In the genomic region with DNA sequence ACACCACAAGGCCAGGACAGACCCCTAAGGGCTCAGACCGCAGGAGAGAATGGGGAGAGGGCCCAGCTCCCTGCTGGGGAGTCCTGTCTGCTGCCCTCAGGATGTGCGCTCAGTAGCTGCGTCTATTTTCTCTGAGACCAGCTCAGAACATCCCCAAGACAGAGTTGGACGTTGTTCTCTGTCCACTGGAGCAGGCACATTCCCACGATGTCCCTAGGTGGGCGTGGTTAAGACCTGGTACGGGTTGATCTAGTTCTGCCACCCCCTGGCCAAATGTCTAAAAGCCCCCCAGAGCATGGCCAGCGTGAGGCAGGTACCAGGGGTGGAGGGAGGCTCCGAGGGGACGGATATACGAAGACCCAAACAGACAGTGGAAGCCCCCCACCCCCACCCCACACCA, we compare ENCODE assay signal across 1 cellular context.
TF ChIP-seq lines count a peak whose summit lies in the region.

No MANE protein-coding gene starts in this region.

TF ChIP-seq in HEK293, 187 proteins besides CTCF, POLR2A, EP300 and RAD21 (continued from another document):
- TF ChIP-seq, protein P1, sequence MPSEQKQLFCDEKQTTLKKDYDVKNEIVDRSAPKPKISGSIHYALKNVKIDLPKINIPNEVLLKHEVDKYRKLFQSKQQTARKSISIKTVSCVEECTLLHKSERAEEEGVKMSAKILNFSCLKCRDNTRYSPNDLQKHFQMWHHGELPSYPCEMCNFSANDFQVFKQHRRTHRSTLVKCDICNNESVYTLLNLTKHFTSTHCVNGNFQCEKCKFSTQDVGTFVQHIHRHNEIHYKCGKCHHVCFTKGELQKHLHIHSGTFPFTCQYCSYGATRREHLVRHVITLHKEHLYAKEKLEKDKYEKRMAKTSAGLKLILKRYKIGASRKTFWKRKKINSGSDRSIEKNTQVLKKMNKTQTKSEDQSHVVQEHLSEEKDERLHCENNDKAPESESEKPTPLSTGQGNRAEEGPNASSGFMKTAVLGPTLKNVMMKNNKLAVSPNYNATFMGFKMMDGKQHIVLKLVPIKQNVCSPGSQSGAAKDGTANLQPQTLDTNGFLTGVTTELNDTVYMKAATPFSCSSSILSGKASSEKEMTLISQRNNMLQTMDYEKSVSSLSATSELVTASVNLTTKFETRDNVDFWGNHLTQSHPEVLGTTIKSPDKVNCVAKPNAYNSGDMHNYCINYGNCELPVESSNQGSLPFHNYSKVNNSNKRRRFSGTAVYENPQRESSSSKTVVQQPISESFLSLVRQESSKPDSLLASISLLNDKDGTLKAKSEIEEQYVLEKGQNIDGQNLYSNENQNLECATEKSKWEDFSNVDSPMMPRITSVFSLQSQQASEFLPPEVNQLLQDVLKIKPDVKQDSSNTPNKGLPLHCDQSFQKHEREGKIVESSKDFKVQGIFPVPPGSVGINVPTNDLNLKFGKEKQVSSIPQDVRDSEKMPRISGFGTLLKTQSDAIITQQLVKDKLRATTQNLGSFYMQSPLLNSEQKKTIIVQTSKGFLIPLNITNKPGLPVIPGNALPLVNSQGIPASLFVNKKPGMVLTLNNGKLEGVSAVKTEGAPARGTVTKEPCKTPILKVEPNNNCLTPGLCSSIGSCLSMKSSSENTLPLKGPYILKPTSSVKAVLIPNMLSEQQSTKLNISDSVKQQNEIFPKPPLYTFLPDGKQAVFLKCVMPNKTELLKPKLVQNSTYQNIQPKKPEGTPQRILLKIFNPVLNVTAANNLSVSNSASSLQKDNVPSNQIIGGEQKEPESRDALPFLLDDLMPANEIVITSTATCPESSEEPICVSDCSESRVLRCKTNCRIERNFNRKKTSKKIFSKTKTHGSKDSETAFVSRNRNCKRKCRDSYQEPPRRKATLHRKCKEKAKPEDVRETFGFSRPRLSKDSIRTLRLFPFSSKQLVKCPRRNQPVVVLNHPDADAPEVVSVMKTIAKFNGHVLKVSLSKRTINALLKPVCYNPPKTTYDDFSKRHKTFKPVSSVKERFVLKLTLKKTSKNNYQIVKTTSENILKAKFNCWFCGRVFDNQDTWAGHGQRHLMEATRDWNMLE (tag by site-specific recombination; conservative IDR thresholded peaks at IDR 0.05; ENCODE audit: low read depth): no peak
